15 cellular contexts compared by ENCODE assay signal in genomic region chr7:96949766-96950165, GRCh38. TPM values are rescaled to one million over a fixed set of nuclear protein-coding genes. Genes with fewer than 3 reads are reported as not detected.
DNase-seq lines count a peak whose midpoint lies in the region; ATAC-seq and TF ChIP-seq lines count a peak whose summit lies in the region.
"Had no signal": no experiment of that assay in that cellular context is flagged by ENCODE, and none has a peak within 500 bp of the region (broad histone marks: within the 10 kb centered on the region; RNA-seq: fewer than 3 reads in every experiment).

No MANE protein-coding gene starts in this region.

- CTCF ChIA-PET in mammary epithelial cell (lab: Charles Lee; ENCODE audit: low non-redundant PET), result no interaction called here

- no peak for TF ChIP-seq CTCF in mammary epithelial cell (conservative IDR thresholded peaks at IDR 0.05 in 1 of 2, IDR thresholded peaks at IDR 0.05 in 1 of 2; ENCODE audit: extremely low read depth in 1 of 2, insufficient read depth in 1 of 2, low read depth in 1 of 2, low read length in 2 of 2)

- no TSS peak for BruUV-seq in mammary epithelial cell (replicated peaks; lab: Mats Ljungman, UMichigan)

- DNase-seq in DMS153 (lab: John Stamatoyannopoulos, UW), result peak; percentile 74
- DNase-seq in NCI-H2107 (lab: John Stamatoyannopoulos, UW), result peak; percentile 6
- DNase-seq in mammary epithelial cell, result peak; percentile 61
- peak; percentile 29 for DNase-seq in medulla oblongata (ENCODE audit: extremely low spot score)
- no peak for DNase-seq in NCI-H82 (lab: John Stamatoyannopoulos, UW)
- DNase-seq: activated naive CD4-positive, alpha-beta T cell treated with Interleukin-2 at 50 U/mL for 16 hours; heart left ventricle; NCI-H510A; transverse colon had no signal

- no peak overlapping the region for H3K4me3 ChIP-seq in mammary epithelial cell (replicated peaks in 1 of 3; ENCODE audit: insufficient read depth in 1 of 3, low read depth in 2 of 3, low read length in 3 of 3)
- H3K4me3 ChIP-seq: BLaER1 treated with 17β-estradiol and CSF1 and Interleukin-3, amounts not matched to agents 10 nM and 100 nM; heart left ventricle; transverse colon had no signal

- H3K27me3 Mint-ChIP-seq in stimulated activated memory B cell treated with anti-CD40 and anti-IgM and Interleukin-4, amounts not matched to agents 10 μg/mL and 1 μg/mL and 100 μg/mL, for 72 hours, result peaks cover 9% of the 10 kb centered on the region

- no peak for ATAC-seq in stimulated activated memory B cell treated with anti-CD40 and anti-IgM and Interleukin-4, amounts not matched to agents 10 μg/mL and 1 μg/mL and 100 μg/mL, for 72 hours
- ATAC-seq in GM19351 (IDR thresholded peaks at IDR 0.05; ENCODE audit: unreplicated experiment) (no peak), GM21576 (IDR thresholded peaks at IDR 0.05; ENCODE audit: unreplicated experiment) (no peak)
- ATAC-seq: heart left ventricle had no signal

- H3K9me3 ChIP-seq in mammary epithelial cell (replicated peaks; ENCODE audit: insufficient read depth, low read length), result no peaks in the 10 kb centered on the region
- H3K9me3 ChIP-seq: BLaER1 treated with 17β-estradiol and CSF1 and Interleukin-3, amounts not matched to agents 10 nM and 100 nM; heart left ventricle; transverse colon had no signal

- 39% methylated on average over 5 of the region's 5 CpGs for WGBS in mammary epithelial cell (ENCODE audit: low coverage, missing lambda C conversion rate)

- H3K9me3 Mint-ChIP-seq in stimulated activated memory B cell treated with anti-CD40 and anti-IgM and Interleukin-4, amounts not matched to agents 10 μg/mL and 1 μg/mL and 100 μg/mL, for 72 hours, result no peaks in the 10 kb centered on the region
- H3K9me3 Mint-ChIP-seq: mesothelial cell of epicardium had no signal

- intact Hi-C loops in mammary epithelial cell (cut with micrococcal nuclease), result no loop called here

- H4K20me1 ChIP-seq in mammary epithelial cell (ENCODE audit: insufficient read depth, low read length), result no peaks in the 10 kb centered on the region
- H4K20me1 ChIP-seq: BLaER1 treated with 17β-estradiol and CSF1 and Interleukin-3, amounts not matched to agents 10 nM and 100 nM had no signal

- no peak overlapping the region for H3K9ac ChIP-seq in mammary epithelial cell (ENCODE audit: insufficient read depth, low read length)
- H3K9ac ChIP-seq: BLaER1 treated with 17β-estradiol and CSF1 and Interleukin-3, amounts not matched to agents 10 nM and 100 nM had no signal

- no peak overlapping the region for H2AFZ ChIP-seq in mammary epithelial cell (ENCODE audit: low read depth, low read length)

- dilution Hi-C loops in mammary epithelial cell (cut with HindIII; ENCODE audit: low sequenced_read_pairs), result loop anchor here (5.0 kb wide), 1 partner anchor 57 kb away; no protein-coding TSS in a partner anchor

- H3K4me1 Mint-ChIP-seq in stimulated activated memory B cell treated with anti-CD40 and anti-IgM and Interleukin-4, amounts not matched to agents 10 μg/mL and 1 μg/mL and 100 μg/mL, for 72 hours, result no peaks in the 10 kb centered on the region

- in situ Hi-C loops in mammary epithelial cell (cut with MboI; ENCODE audit: low sequenced_read_pairs in 2 of 2), result no loop called here

- H3K27me3 ChIP-seq in mammary epithelial cell (ENCODE audit: insufficient read depth, low read length), result peaks cover 2% of the 10 kb centered on the region
- H3K27me3 ChIP-seq: BLaER1 treated with 17β-estradiol and CSF1 and Interleukin-3, amounts not matched to agents 10 nM and 100 nM; transverse colon had no signal

- no peak overlapping the region for H3K27ac ChIP-seq in mammary epithelial cell (ENCODE audit: insufficient read depth, low read depth, low read length)
- H3K27ac ChIP-seq: BLaER1 treated with 17β-estradiol and CSF1 and Interleukin-3, amounts not matched to agents 10 nM and 100 nM; heart left ventricle; transverse colon had no signal

- no peak overlapping the region for H3K4me2 ChIP-seq in mammary epithelial cell (ENCODE audit: insufficient read depth, low read depth, low read length)

- no peaks in the 10 kb centered on the region for H3K36me3 ChIP-seq in mammary epithelial cell (ENCODE audit: insufficient read depth, low read length)
- H3K36me3 ChIP-seq: BLaER1 treated with 17β-estradiol and CSF1 and Interleukin-3, amounts not matched to agents 10 nM and 100 nM; heart left ventricle; transverse colon had no signal

- H3K79me2 ChIP-seq in mammary epithelial cell (ENCODE audit: insufficient read depth, low read length), result no peaks in the 10 kb centered on the region

- H3K4me3 Mint-ChIP-seq in stimulated activated memory B cell treated with anti-CD40 and anti-IgM and Interleukin-4, amounts not matched to agents 10 μg/mL and 1 μg/mL and 100 μg/mL, for 72 hours, result no peak overlapping the region
- H3K4me3 Mint-ChIP-seq: mesothelial cell of epicardium had no signal

- H3K27ac Mint-ChIP-seq in stimulated activated memory B cell treated with anti-CD40 and anti-IgM and Interleukin-4, amounts not matched to agents 10 μg/mL and 1 μg/mL and 100 μg/mL, for 72 hours, result no peak overlapping the region
- H3K27ac Mint-ChIP-seq: mesothelial cell of epicardium had no signal

- H3K36me3 Mint-ChIP-seq in stimulated activated memory B cell treated with anti-CD40 and anti-IgM and Interleukin-4, amounts not matched to agents 10 μg/mL and 1 μg/mL and 100 μg/mL, for 72 hours, result no peaks in the 10 kb centered on the region
- H3K36me3 Mint-ChIP-seq: mesothelial cell of epicardium had no signal

- no peaks in the 10 kb centered on the region for H3K4me1 ChIP-seq in mammary epithelial cell (ENCODE audit: insufficient read depth, low read length)
- H3K4me1 ChIP-seq: heart left ventricle, transverse colon had no signal

RNA-seq across cellular contexts. Expression of gene DLX6, which starts 55.6 kb away (rescaled TPM):
- not detected for total RNA-seq in mammary epithelial cell
- not detected for polyA plus RNA-seq in mammary epithelial cell
- polyA minus RNA-seq in mammary epithelial cell, result not detected
- total RNA-seq: dermis microvascular lymphatic vessel endothelial cell, transverse colon had no signal
- polyA plus RNA-seq: heart left ventricle had no signal
